In the genomic region with DNA sequence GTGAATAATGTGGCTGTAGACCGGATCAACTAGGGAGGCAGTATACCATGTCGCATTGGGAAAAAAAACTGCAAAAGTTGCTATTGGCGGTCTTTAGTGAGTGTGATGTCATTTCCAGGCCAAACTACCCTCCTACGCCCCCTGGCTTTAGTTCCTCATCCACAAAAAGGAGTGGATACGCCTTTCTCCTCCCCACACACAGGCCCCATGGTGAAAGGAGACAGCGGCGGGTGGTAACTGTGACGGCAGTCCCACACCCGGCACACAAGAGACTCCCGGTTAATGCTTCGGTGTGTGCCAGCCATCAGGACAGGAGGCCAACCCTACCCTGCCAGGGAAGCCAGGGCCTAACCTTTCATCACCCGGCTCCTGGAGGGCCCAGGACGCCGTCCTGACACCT, we compare ENCODE assay signal across 8 cellular contexts. TPM values are rescaled to one million over a fixed set of nuclear protein-coding genes. Genes with fewer than 3 reads are reported as not detected.
DNase-seq lines count a peak whose midpoint lies in the region; ATAC-seq and TF ChIP-seq lines count a peak whose summit lies in the region.

No MANE protein-coding gene starts in this region.

- CTCF ChIA-PET in activated CD8-positive, alpha-beta T cell treated with anti-CD3 and anti-CD28 coated beads, Interleukin-2, amount 10 ng/mL, durations not matched to agents 7 days and 5 days (lab: Charles Lee): interaction anchor here (1.2 to 9.2 kb wide), 3 partner anchors 13 to 171 kb away, joined by 5 to 364 read pairs (median 14); no protein-coding TSS in a partner anchor

- TF ChIP-seq CTCF in choroid plexus epithelial cell (conservative IDR thresholded peaks at IDR 0.05; ENCODE audit: low read depth, low read length) (peak; percentile 40), GM13976 (IDR thresholded peaks at IDR 0.05; ENCODE audit: borderline replicate concordance, control extremely low read depth, extremely low read depth, insufficient read depth, missing control alignments) (no peak)

- H2BK15ac ChIP-seq in mesendoderm (replicated peaks; ENCODE audit: low read depth): no peak overlapping the region

- no peak overlapping the region for H2AK5ac ChIP-seq in mesendoderm (ENCODE audit: low read length)

- H3K9me3 Mint-ChIP-seq in activated CD8-positive, alpha-beta T cell treated with anti-CD3 and anti-CD28 coated beads, Interleukin-2, amount 10 ng/mL, durations not matched to agents 7 days and 5 days (ENCODE audit: insufficient read depth): no peaks in the 10 kb centered on the region

- no peak overlapping the region for H3K27ac Mint-ChIP-seq in activated CD8-positive, alpha-beta T cell treated with anti-CD3 and anti-CD28 coated beads, Interleukin-2, amount 10 ng/mL, durations not matched to agents 7 days and 5 days

- no peak overlapping the region for H3K23ac ChIP-seq in mesendoderm (ENCODE audit: low read length)

- H3K36me3 Mint-ChIP-seq in activated CD8-positive, alpha-beta T cell treated with anti-CD3 and anti-CD28 coated beads, Interleukin-2, amount 10 ng/mL, durations not matched to agents 7 days and 5 days (ENCODE audit: low read depth): no peaks in the 10 kb centered on the region

- H3K79me1 ChIP-seq in mesendoderm (ENCODE audit: low read length): peaks cover 11% of the 10 kb centered on the region

- peaks cover 3% of the 10 kb centered on the region for H3K27me3 Mint-ChIP-seq in activated CD8-positive, alpha-beta T cell treated with anti-CD3 and anti-CD28 coated beads, Interleukin-2, amount 10 ng/mL, durations not matched to agents 7 days and 5 days (ENCODE audit: low read depth)

- no peak for ATAC-seq in HG03354 (IDR thresholded peaks at IDR 0.05; ENCODE audit: poor library complexity, severe bottlenecking, unreplicated experiment)
- ATAC-seq in activated CD8-positive, alpha-beta T cell treated with anti-CD3 and anti-CD28 coated beads, Interleukin-2, amount 10 ng/mL, durations not matched to agents 7 days and 5 days: no peak

- H3K4ac ChIP-seq in mesendoderm (ENCODE audit: low read depth, low read length): no peak overlapping the region

- peaks cover 4% of the 10 kb centered on the region for H3K4me1 Mint-ChIP-seq in activated CD8-positive, alpha-beta T cell treated with anti-CD3 and anti-CD28 coated beads, Interleukin-2, amount 10 ng/mL, durations not matched to agents 7 days and 5 days (ENCODE audit: low read depth)

- H4K5ac ChIP-seq in mesendoderm (ENCODE audit: low read length): no peak overlapping the region

- H3K27ac ChIP-seq in BLaER1 treated with 17β-estradiol and CSF1 and Interleukin-3, amounts not matched to agents 10 nM and 100 nM: peak overlapping the region in 9 of 11 experiments; percentile 9 to 99 (median 38); a peak in 11 of 22 replicates
- no peak overlapping the region for H3K27ac ChIP-seq in mesendoderm (ENCODE audit: low read depth, low read length)

- H4K8ac ChIP-seq in mesendoderm (ENCODE audit: low read depth, low read length): no peak overlapping the region

- no peaks in the 10 kb centered on the region for H3K9me3 ChIP-seq in BLaER1 treated with 17β-estradiol and CSF1 and Interleukin-3, amounts not matched to agents 10 nM and 100 nM (replicated peaks in 1 of 11)

- H3K27me3 ChIP-seq in BLaER1 treated with 17β-estradiol and CSF1 and Interleukin-3, amounts not matched to agents 10 nM and 100 nM: no peaks in the 10 kb centered on the region
- no peaks in the 10 kb centered on the region for H3K27me3 ChIP-seq in mesendoderm (ENCODE audit: insufficient read depth, low read length, poor library complexity)

- no peak overlapping the region for H2BK5ac ChIP-seq in mesendoderm (ENCODE audit: low read length)

- peaks cover 73 to 88% (median 82%) of the 10 kb centered on the region in 10 experiments for H3K4me1 ChIP-seq in BLaER1 treated with 17β-estradiol and CSF1 and Interleukin-3, amounts not matched to agents 10 nM and 100 nM
- peaks cover 4% of the 10 kb centered on the region for H3K4me1 ChIP-seq in mesendoderm (ENCODE audit: control insufficient read depth, low read depth, low read length)

- no peak overlapping the region for H2BK120ac ChIP-seq in mesendoderm (ENCODE audit: low read depth, low read length)

- POLR2A ChIA-PET in activated CD8-positive, alpha-beta T cell treated with anti-CD3 and anti-CD28 coated beads, Interleukin-2, amount 10 ng/mL, durations not matched to agents 7 days and 5 days (lab: Charles Lee): no interaction called here

- peaks cover 70 to 99% (median 95%) of the 10 kb centered on the region in 11 experiments for H4K20me1 ChIP-seq in BLaER1 treated with 17β-estradiol and CSF1 and Interleukin-3, amounts not matched to agents 10 nM and 100 nM

- H3K4me3 Mint-ChIP-seq in activated CD8-positive, alpha-beta T cell treated with anti-CD3 and anti-CD28 coated beads, Interleukin-2, amount 10 ng/mL, durations not matched to agents 7 days and 5 days: no peak overlapping the region

- H3K18ac ChIP-seq in mesendoderm (ENCODE audit: low read length): no peak overlapping the region

- H3K36me3 ChIP-seq in BLaER1 treated with 17β-estradiol and CSF1 and Interleukin-3, amounts not matched to agents 10 nM and 100 nM: peaks cover 18 to 70% (median 52%) of the 10 kb centered on the region in 11 experiments
- no peaks in the 10 kb centered on the region for H3K36me3 ChIP-seq in mesendoderm (ENCODE audit: control insufficient read depth, insufficient read depth, low read length)

- in situ Hi-C loops in GM13976 (cut with MboI; ENCODE audit: low sequenced_read_pairs, unreplicated experiment): loop anchor here (5.0 to 25.0 kb wide), 2 partner anchors 168 to 348 kb away; a partner anchor contains a TSS

- no peak overlapping the region for H3K4me3 ChIP-seq in BLaER1 treated with 17β-estradiol and CSF1 and Interleukin-3, amounts not matched to agents 10 nM and 100 nM
- H3K4me3 ChIP-seq in choroid plexus epithelial cell (ENCODE audit: low read depth, low read length) (no peak overlapping the region), mesendoderm (ENCODE audit: low read length) (no peak overlapping the region)

- peak overlapping the region; percentile 86 to 99 (median 97) for H3K4me2 ChIP-seq in BLaER1 treated with 17β-estradiol and CSF1 and Interleukin-3, amounts not matched to agents 10 nM and 100 nM
- H3K4me2 ChIP-seq in mesendoderm (ENCODE audit: low read length): no peak overlapping the region

- H3K9ac ChIP-seq in BLaER1 treated with 17β-estradiol and CSF1 and Interleukin-3, amounts not matched to agents 10 nM and 100 nM: peak overlapping the region in 6 of 11 experiments; percentile 27 to 99 (median 39); a peak in 9 of 22 replicates
- no peak overlapping the region for H3K9ac ChIP-seq in mesendoderm (ENCODE audit: low read length)

- H3K56ac ChIP-seq in mesendoderm (ENCODE audit: low read length): no peak overlapping the region

- peaks cover 4% of the 10 kb centered on the region for H3K79me2 ChIP-seq in mesendoderm (ENCODE audit: control insufficient read depth, insufficient read depth, low read length)

- DNase-seq in NCI-H1694 (lab: John Stamatoyannopoulos, UW) (peak; percentile 52), choroid plexus epithelial cell (ENCODE audit: low read depth) (no peak), mesendoderm (peak; percentile 82), ecto neural progenitor cell (ENCODE audit: low spot score) (no peak), GM13976 (ENCODE audit: low spot score) (no peak)
- no peak for DNase-seq in activated CD8-positive, alpha-beta T cell treated with anti-CD3 and anti-CD28 coated beads, Interleukin-2, amount 10 ng/mL, durations not matched to agents 7 days and 5 days

- no CpG with 5 or more reads among the region's 14 CpGs for WGBS in mesendoderm (ENCODE audit: extremely low coverage, insufficient coverage, low lambda C conversion rate)

RNA-seq across cellular contexts. Expression of a gene that starts 11.0 kb away (rescaled TPM):
- 23.1 TPM for polyA plus RNA-seq in mesendoderm (2013, experiment 1 of 2)
- polyA plus RNA-seq in mesendoderm (2013, experiment 2 of 2): 24.6 TPM
- 1 to 10 TPM; 1.4 to 2.5 TPM for total RNA-seq in activated CD8-positive, alpha-beta T cell treated with anti-CD3 and anti-CD28 coated beads, Interleukin-2, amount 10 ng/mL, durations not matched to agents 7 days and 5 days

Comparison
In these comparisons a context has a peak if more than half of its experiments do, and no peak if none do; other contexts are left out.
1. DNase-seq: peak in NCI-H1694 (single experiment) and mesendoderm (single experiment); none in choroid plexus epithelial cell (single experiment), activated CD8-positive, alpha-beta T cell treated with anti-CD3 and anti-CD28 coated beads, Interleukin-2, amount 10 ng/mL, durations not matched to agents 7 days and 5 days (single experiment), ecto neural progenitor cell (single experiment) and GM13976 (single experiment).